ENCODE assay signal across 2 cellular contexts in genomic region chr14:23827100-23827892, GRCh38.
TF ChIP-seq lines count a peak whose summit lies in the region.

No MANE protein-coding gene starts in this region.

TF ChIP-seq in A549, 52 proteins besides CTCF, POLR2A, EP300 and RAD21:
- TF ChIP-seq CHD2 (IDR thresholded peaks at IDR 0.05; ENCODE audit: low read length, partially characterized antibody) (no peak), ELK1 (IDR thresholded peaks at IDR 0.05; ENCODE audit: low read depth, low read length) (no peak), MAX (IDR thresholded peaks at IDR 0.05) (no peak), CBX2 (IDR thresholded peaks at IDR 0.05; ENCODE audit: borderline replicate concordance, low read depth) (no peak), ESRRA (IDR thresholded peaks at IDR 0.05; ENCODE audit: borderline replicate concordance, low read length) (no peak), HOXB13 (CRISPR knock-in tag; IDR thresholded peaks at IDR 0.05; ENCODE audit: low read depth) (no peak), TP53 (CRISPR knock-in tag; IDR thresholded peaks at IDR 0.05) (no peak), MAFK (IDR thresholded peaks at IDR 0.05; ENCODE audit: partially characterized antibody) (no peak), ZSCAN20 (CRISPR knock-in tag; IDR thresholded peaks at IDR 0.05) (no peak), FOSB (CRISPR knock-in tag; IDR thresholded peaks at IDR 0.05) (no peak), BCL3 (IDR thresholded peaks at IDR 0.05) (no peak), EHMT2 (IDR thresholded peaks at IDR 0.05; ENCODE audit: low read depth) (no peak), CHD4 (IDR thresholded peaks at IDR 0.05; ENCODE audit: borderline replicate concordance) (no peak), SREBF2 (IDR thresholded peaks at IDR 0.05) (no peak)
- TF ChIP-seq, protein P1, sequence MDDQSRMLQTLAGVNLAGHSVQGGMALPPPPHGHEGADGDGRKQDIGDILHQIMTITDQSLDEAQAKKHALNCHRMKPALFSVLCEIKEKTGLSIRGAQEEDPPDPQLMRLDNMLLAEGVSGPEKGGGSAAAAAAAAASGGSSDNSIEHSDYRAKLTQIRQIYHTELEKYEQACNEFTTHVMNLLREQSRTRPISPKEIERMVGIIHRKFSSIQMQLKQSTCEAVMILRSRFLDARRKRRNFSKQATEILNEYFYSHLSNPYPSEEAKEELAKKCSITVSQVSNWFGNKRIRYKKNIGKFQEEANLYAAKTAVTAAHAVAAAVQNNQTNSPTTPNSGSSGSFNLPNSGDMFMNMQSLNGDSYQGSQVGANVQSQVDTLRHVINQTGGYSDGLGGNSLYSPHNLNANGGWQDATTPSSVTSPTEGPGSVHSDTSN (IDR thresholded peaks at IDR 0.05): no peak
- TF ChIP-seq, protein P2, sequence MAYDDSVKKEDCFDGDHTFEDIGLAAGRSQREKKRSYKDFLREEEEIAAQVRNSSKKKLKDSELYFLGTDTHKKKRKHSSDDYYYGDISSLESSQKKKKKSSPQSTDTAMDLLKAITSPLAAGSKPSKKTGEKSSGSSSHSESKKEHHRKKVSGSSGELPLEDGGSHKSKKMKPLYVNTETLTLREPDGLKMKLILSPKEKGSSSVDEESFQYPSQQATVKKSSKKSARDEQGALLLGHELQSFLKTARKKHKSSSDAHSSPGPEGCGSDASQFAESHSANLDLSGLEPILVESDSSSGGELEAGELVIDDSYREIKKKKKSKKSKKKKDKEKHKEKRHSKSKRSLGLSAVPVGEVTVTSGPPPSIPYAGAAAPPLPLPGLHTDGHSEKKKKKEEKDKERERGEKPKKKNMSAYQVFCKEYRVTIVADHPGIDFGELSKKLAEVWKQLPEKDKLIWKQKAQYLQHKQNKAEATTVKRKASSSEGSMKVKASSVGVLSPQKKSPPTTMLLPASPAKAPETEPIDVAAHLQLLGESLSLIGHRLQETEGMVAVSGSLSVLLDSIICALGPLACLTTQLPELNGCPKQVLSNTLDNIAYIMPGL (CRISPR knock-in tag; IDR thresholded peaks at IDR 0.05; ENCODE audit: borderline replicate concordance): no peak

TF ChIP-seq in IMR-90, 13 proteins besides CTCF, POLR2A, EP300 and RAD21:
- TF ChIP-seq NFE2L2 (IDR thresholded peaks at IDR 0.05; ENCODE audit: low read depth, low read length) (no peak), MXI1 (IDR thresholded peaks at IDR 0.05; ENCODE audit: borderline replicate concordance, low read depth, low read length) (no peak), CHD1 (IDR thresholded peaks at IDR 0.05; ENCODE audit: low read depth, low read length) (no peak), BHLHE40 (IDR thresholded peaks at IDR 0.05; ENCODE audit: low read depth, low read length) (no peak), MAFK (IDR thresholded peaks at IDR 0.05; ENCODE audit: low read depth, low read length) (no peak), RFX5 (IDR thresholded peaks at IDR 0.05; ENCODE audit: low read depth, low read length) (no peak), SMC3 (IDR thresholded peaks at IDR 0.05; ENCODE audit: low read depth, low read length) (no peak), ELK1 (IDR thresholded peaks at IDR 0.05; ENCODE audit: borderline replicate concordance, low read depth, low read length) (no peak), RCOR1 (IDR thresholded peaks at IDR 0.05; ENCODE audit: insufficient replicate concordance, low read length) (no peak), FOS (IDR thresholded peaks at IDR 0.05; ENCODE audit: low read depth, low read length) (no peak), CEBPB (IDR thresholded peaks at IDR 0.05; ENCODE audit: low read depth, low read length) (no peak), MAZ (IDR thresholded peaks at IDR 0.05; ENCODE audit: borderline replicate concordance, low read depth, low read length) (no peak)
- TF ChIP-seq, protein P3, sequence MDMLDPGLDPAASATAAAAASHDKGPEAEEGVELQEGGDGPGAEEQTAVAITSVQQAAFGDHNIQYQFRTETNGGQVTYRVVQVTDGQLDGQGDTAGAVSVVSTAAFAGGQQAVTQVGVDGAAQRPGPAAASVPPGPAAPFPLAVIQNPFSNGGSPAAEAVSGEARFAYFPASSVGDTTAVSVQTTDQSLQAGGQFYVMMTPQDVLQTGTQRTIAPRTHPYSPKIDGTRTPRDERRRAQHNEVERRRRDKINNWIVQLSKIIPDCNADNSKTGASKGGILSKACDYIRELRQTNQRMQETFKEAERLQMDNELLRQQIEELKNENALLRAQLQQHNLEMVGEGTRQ (IDR thresholded peaks at IDR 0.05; ENCODE audit: low read depth, low read length): no peak
